Comparison of ENCODE assay signal across 17 cellular contexts in the genomic region with DNA sequence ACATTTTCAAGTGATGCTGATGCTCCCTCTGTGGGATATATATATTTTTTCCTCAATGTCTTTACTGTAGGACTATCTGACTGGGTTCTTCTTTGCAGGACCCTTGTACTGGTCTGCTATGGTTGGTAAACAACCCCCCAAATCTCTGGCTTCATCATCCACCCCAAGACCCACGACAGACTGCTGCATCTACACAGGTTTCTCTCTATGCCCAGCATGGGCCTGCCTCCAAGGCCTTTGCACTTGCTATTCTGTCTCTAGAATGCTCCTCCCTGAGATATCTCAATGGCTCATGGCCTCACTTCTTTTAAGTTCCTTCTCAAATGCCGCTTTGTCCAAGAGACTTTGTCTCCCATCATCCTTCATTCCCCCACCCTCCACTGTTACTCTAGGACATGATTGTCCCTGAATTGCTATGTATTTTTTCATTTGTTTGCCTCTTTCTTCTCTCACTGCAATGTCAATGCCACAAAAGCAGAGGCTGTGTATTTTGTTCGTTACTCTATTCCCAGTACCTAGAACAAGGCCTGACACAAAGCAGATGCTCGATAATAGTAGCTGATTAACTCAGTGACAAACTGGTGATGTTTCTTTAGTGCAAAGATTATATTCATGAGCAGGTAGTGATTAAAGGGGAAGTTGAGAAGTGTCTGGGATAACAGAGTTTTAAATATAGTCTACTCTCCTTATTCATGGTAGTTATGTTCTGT. TPM values are rescaled to one million over a fixed set of nuclear protein-coding genes. Genes with fewer than 3 reads are reported as not detected.
DNase-seq lines count a peak whose midpoint lies in the region; ATAC-seq and TF ChIP-seq lines count a peak whose summit lies in the region.
"Had no signal": no experiment of that assay in that cellular context is flagged by ENCODE, and none has a peak within 500 bp of the region (broad histone marks: within the 10 kb centered on the region; RNA-seq: fewer than 3 reads in every experiment).

No MANE protein-coding gene starts in this region.

- WGBS in mesendoderm (ENCODE audit: extremely low coverage, insufficient coverage, low lambda C conversion rate): no CpG with 5 or more reads among the region's 4 CpGs

- H3K4me3 Mint-ChIP-seq in MCF 10A (ENCODE audit: unreplicated experiment): no peak overlapping the region
- H3K4me3 Mint-ChIP-seq in activated CD8-positive, alpha-beta memory T cell treated with anti-CD3 and anti-CD28 coated beads, Interleukin-2, amount 10 ng/mL, durations not matched to agents 7 days and 5 days: no peak overlapping the region
- H3K4me3 Mint-ChIP-seq: CD4-positive, alpha-beta T cell; GM23338 had no signal

- H3K9me3 Mint-ChIP-seq in MCF 10A (ENCODE audit: unreplicated experiment): no peaks in the 10 kb centered on the region
- peaks cover 6% of the 10 kb centered on the region for H3K9me3 Mint-ChIP-seq in activated CD8-positive, alpha-beta memory T cell treated with anti-CD3 and anti-CD28 coated beads, Interleukin-2, amount 10 ng/mL, durations not matched to agents 7 days and 5 days (ENCODE audit: low read depth)

- H3K18ac ChIP-seq in mesendoderm (ENCODE audit: low read length): peak overlapping the region; percentile 34

- TF ChIP-seq POLR2A in breast epithelium (IDR thresholded peaks at IDR 0.05): no peak

- no peak overlapping the region for H2BK120ac ChIP-seq in mesendoderm (ENCODE audit: low read depth, low read length)

- CTCF ChIA-PET in MCF 10A (lab: Yijun Ruan, JAX): no interaction called here
- CTCF ChIA-PET in activated CD8-positive, alpha-beta memory T cell treated with anti-CD3 and anti-CD28 coated beads, Interleukin-2, amount 10 ng/mL, durations not matched to agents 7 days and 5 days (lab: Charles Lee): no interaction called here

- no peak for TF ChIP-seq CTCF in MCF 10A (IDR thresholded peaks at IDR 0.05; ENCODE audit: unreplicated experiment)
- no peak for TF ChIP-seq CTCF in breast epithelium (IDR thresholded peaks at IDR 0.05)
- no peak for TF ChIP-seq CTCF in left ventricle myocardium inferior (IDR thresholded peaks at IDR 0.05; ENCODE audit: borderline replicate concordance)

- H3K4me1 ChIP-seq in breast epithelium: no peaks in the 10 kb centered on the region
- H3K4me1 ChIP-seq in mesendoderm (ENCODE audit: control insufficient read depth, low read depth, low read length): no peaks in the 10 kb centered on the region
- H3K4me1 ChIP-seq in left ventricle myocardium inferior: no peaks in the 10 kb centered on the region

- POLR2A ChIA-PET in MCF 10A (lab: Yijun Ruan, JAX): no interaction called here

- H3K9me3 ChIP-seq in breast epithelium (peaks cover 5 to 6% of the 10 kb centered on the region in 2 donors), left ventricle myocardium inferior (replicated peaks) (peaks cover 16% of the 10 kb centered on the region)

- no peaks in the 10 kb centered on the region for H3K27me3 Mint-ChIP-seq in MCF 10A (ENCODE audit: insufficient read depth, unreplicated experiment)
- H3K27me3 Mint-ChIP-seq in activated CD8-positive, alpha-beta memory T cell treated with anti-CD3 and anti-CD28 coated beads, Interleukin-2, amount 10 ng/mL, durations not matched to agents 7 days and 5 days: peaks cover 2% of the 10 kb centered on the region

- H3K36me3 Mint-ChIP-seq in MCF 10A (ENCODE audit: insufficient read depth, unreplicated experiment): peaks cover 50% of the 10 kb centered on the region
- H3K36me3 Mint-ChIP-seq in activated CD8-positive, alpha-beta memory T cell treated with anti-CD3 and anti-CD28 coated beads, Interleukin-2, amount 10 ng/mL, durations not matched to agents 7 days and 5 days: peaks cover 6% of the 10 kb centered on the region

- H4K8ac ChIP-seq in mesendoderm (ENCODE audit: low read depth, low read length): no peak overlapping the region

- no peaks in the 10 kb centered on the region for H3K79me2 ChIP-seq in mesendoderm (ENCODE audit: control insufficient read depth, insufficient read depth, low read length)

- no TSS peak for BruUV-seq in MCF 10A (replicated peaks; lab: Mats Ljungman, UMichigan)

- peaks cover 5% of the 10 kb centered on the region for H3K79me1 ChIP-seq in mesendoderm (ENCODE audit: low read length)

- no peak overlapping the region for H2AK5ac ChIP-seq in mesendoderm (ENCODE audit: low read length)

- no peak for DNase-seq in MCF 10A (ENCODE audit: unreplicated experiment)
- no peak for DNase-seq in breast epithelium (ENCODE audit: low spot score in 2 of 2)
- DNase-seq in kidney tubule cell (ENCODE audit: low spot score): peak; percentile 40
- DNase-seq in mesendoderm: no peak
- peak; percentile 34 for DNase-seq in renal cortical epithelial cell (ENCODE audit: low read depth)
- DNase-seq in left ventricle myocardium inferior: no peak
- DNase-seq in NCI-H2107 treated with DMSO at 0.1 percent for 48 hours (lab: John Stamatoyannopoulos, UW; ENCODE audit: unreplicated experiment): no peak
- DNase-seq in activated CD8-positive, alpha-beta memory T cell treated with anti-CD3 and anti-CD28 coated beads, Interleukin-2, amount 10 ng/mL, durations not matched to agents 7 days and 5 days: no peak
- DNase-seq: AML-193; Caco-2; CD4-positive, alpha-beta T cell; GDM1 had no signal

- H2BK15ac ChIP-seq in mesendoderm (replicated peaks; ENCODE audit: low read depth): no peak overlapping the region

- peaks cover 22% of the 10 kb centered on the region for H3K4me1 Mint-ChIP-seq in MCF 10A (ENCODE audit: insufficient read depth, unreplicated experiment)
- H3K4me1 Mint-ChIP-seq in activated CD8-positive, alpha-beta memory T cell treated with anti-CD3 and anti-CD28 coated beads, Interleukin-2, amount 10 ng/mL, durations not matched to agents 7 days and 5 days: peaks cover 1% of the 10 kb centered on the region

- H3K56ac ChIP-seq in mesendoderm (ENCODE audit: low read length): no peak overlapping the region

- H3K36me3 ChIP-seq in breast epithelium: no peaks in the 10 kb centered on the region
- H3K36me3 ChIP-seq in mesendoderm (ENCODE audit: control insufficient read depth, insufficient read depth, low read length): peaks cover 2% of the 10 kb centered on the region
- H3K36me3 ChIP-seq in left ventricle myocardium inferior: peaks cover 21% of the 10 kb centered on the region

- no peak overlapping the region for H3K4ac ChIP-seq in mesendoderm (ENCODE audit: low read depth, low read length)

- H3K27me3 ChIP-seq in breast epithelium (no peaks in the 10 kb centered on the region), mesendoderm (ENCODE audit: insufficient read depth, low read length, poor library complexity) (no peaks in the 10 kb centered on the region), left ventricle myocardium inferior (ENCODE audit: low read depth) (no peaks in the 10 kb centered on the region)

- peak overlapping the region; percentile 41 for H3K27ac Mint-ChIP-seq in MCF 10A (ENCODE audit: low read depth, unreplicated experiment)
- H3K27ac Mint-ChIP-seq in activated CD8-positive, alpha-beta memory T cell treated with anti-CD3 and anti-CD28 coated beads, Interleukin-2, amount 10 ng/mL, durations not matched to agents 7 days and 5 days: no peak overlapping the region
- H3K27ac Mint-ChIP-seq: CD4-positive, alpha-beta T cell; GM23338 had no signal

- no peak overlapping the region for H3K9ac ChIP-seq in mesendoderm (ENCODE audit: low read length)

- H3K4me3 ChIP-seq in breast epithelium: no peak overlapping the region
- no peak overlapping the region for H3K4me3 ChIP-seq in mesendoderm (ENCODE audit: low read length)
- H3K4me3 ChIP-seq in left ventricle myocardium inferior: no peak overlapping the region
- H3K4me3 ChIP-seq: A549, GM23338 had no signal

- no peak for ATAC-seq in activated CD8-positive, alpha-beta memory T cell treated with anti-CD3 and anti-CD28 coated beads, Interleukin-2, amount 10 ng/mL, durations not matched to agents 7 days and 5 days
- ATAC-seq: A549, GM23338, HCT116 had no signal

- no peak overlapping the region for H3K4me2 ChIP-seq in mesendoderm (ENCODE audit: low read length)
- H3K4me2 ChIP-seq: A549, GM23338 had no signal

- H3K27ac ChIP-seq in breast epithelium (no peak overlapping the region), mesendoderm (ENCODE audit: low read depth, low read length) (no peak overlapping the region), left ventricle myocardium inferior (replicated peaks) (no peak overlapping the region)
- H3K27ac ChIP-seq: 22Rv1, A549, C4-2B had no signal

- H3K23ac ChIP-seq in mesendoderm (ENCODE audit: low read length): no peak overlapping the region

- intact Hi-C loops in MCF 10A (cut with micrococcal nuclease) (loop anchor here (10.0 kb wide), 1 partner anchor 663 kb away; a partner anchor contains a TSS), breast epithelium (cut with DNase I; ENCODE audit: low total_unique reads) (no loop called here), left ventricle myocardium inferior (cut with micrococcal nuclease) (no loop called here)

- no peak overlapping the region for H2BK5ac ChIP-seq in mesendoderm (ENCODE audit: low read length)

- H4K5ac ChIP-seq in mesendoderm (ENCODE audit: low read length): no peak overlapping the region

RNA-seq across cellular contexts. Expression of a gene that starts 6.6 kb away (rescaled TPM):
- total RNA-seq in MCF 10A (2022) (29.0 and 29.3 TPM in 2 replicates), breast epithelium (10 to 100 TPM; 20.0 to 27.5 (median 25.9) TPM), renal cortical epithelial cell (16.8 and 126 TPM in 2 replicates), left ventricle myocardium inferior (5.1 TPM)
- polyA plus RNA-seq in mesendoderm (2013, experiment 1 of 2): 2.5 TPM
- polyA plus RNA-seq in mesendoderm (2013, experiment 2 of 2): 2.5 TPM
- 1 to 10 TPM; 2.2 to 4.0 TPM for total RNA-seq in activated CD8-positive, alpha-beta memory T cell treated with anti-CD3 and anti-CD28 coated beads, Interleukin-2, amount 10 ng/mL, durations not matched to agents 7 days and 5 days
- total RNA-seq: Caco-2 had no signal

RNA-seq across cellular contexts. Expression of a gene that starts 9.2 kb away (rescaled TPM):
- total RNA-seq in MCF 10A (2022) (5.5 and 6.0 TPM in 2 replicates), breast epithelium (10 to 100 TPM; 16.0 to 19.5 (median 17.7) TPM), renal cortical epithelial cell (6.6 and 14.7 TPM in 2 replicates), left ventricle myocardium inferior (1.4 TPM)
- 3.1 TPM for polyA plus RNA-seq in mesendoderm (2013, experiment 1 of 2)
- polyA plus RNA-seq in mesendoderm (2013, experiment 2 of 2): 2.8 TPM
- 1 to 10 TPM; 1.3 to 1.4 TPM for total RNA-seq in activated CD8-positive, alpha-beta memory T cell treated with anti-CD3 and anti-CD28 coated beads, Interleukin-2, amount 10 ng/mL, durations not matched to agents 7 days and 5 days
- total RNA-seq: Caco-2 had no signal

Comparison
In these comparisons a context has a peak if more than half of its experiments do, and no peak if none do; other contexts are left out.
1. DNase-seq: peak in kidney tubule cell (single experiment) and renal cortical epithelial cell (single experiment); none in MCF 10A (single experiment), breast epithelium (0 of 2), mesendoderm (single experiment), left ventricle myocardium inferior (single experiment), NCI-H2107 treated with DMSO at 0.1 percent for 48 hours (single experiment) and activated CD8-positive, alpha-beta memory T cell treated with anti-CD3 and anti-CD28 coated beads, Interleukin-2, amount 10 ng/mL, durations not matched to agents 7 days and 5 days (single experiment).